Comparison of ENCODE assay signal across 8 cellular contexts in the genomic region with DNA sequence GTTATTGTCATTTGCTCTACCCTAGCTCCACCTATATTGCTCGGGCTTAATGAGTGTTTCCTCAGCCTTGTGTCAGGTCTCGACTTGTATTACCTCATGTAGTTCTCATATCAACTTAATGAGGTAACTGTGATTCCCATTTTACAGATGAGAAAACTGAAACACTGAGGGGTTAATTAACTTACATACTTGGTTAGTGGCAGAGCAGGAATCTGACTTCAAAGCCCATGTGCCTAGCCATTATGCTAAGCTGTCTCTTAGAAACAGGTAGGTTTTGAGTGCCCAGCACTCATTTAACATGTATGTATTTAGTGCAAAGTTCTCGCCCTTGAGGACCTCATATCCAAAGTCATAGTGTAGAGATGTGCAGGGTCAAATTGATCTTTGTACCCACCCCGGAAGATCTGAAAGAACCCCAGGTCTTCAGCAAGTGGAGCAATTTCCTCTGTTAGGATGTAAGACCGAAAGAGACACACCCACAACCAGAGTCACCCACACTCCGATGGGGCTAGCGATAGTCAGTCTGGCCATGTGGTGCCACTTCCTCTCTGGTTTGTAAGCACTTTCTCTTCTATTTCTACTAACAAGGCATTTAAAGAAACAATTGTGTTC.
DNase-seq lines count a peak whose midpoint lies in the region; ATAC-seq and TF ChIP-seq lines count a peak whose summit lies in the region.

No MANE protein-coding gene starts in this region.

- H3K9me3 ChIP-seq in effector memory CD4-positive, alpha-beta T cell (ENCODE audit: control insufficient read depth, low read length) = no peaks in the 10 kb centered on the region
- H3K9me3 ChIP-seq in HAP-1 = no peaks in the 10 kb centered on the region

- peak overlapping the region; percentile 44 for H3K27ac ChIP-seq in effector memory CD4-positive, alpha-beta T cell (ENCODE audit: insufficient read depth, low read length, poor library complexity, severe bottlenecking)

- ATAC-seq in GM19455 (IDR thresholded peaks at IDR 0.05; ENCODE audit: unreplicated experiment) (peak; percentile 93), HG03439 (IDR thresholded peaks at IDR 0.05; ENCODE audit: unreplicated experiment) (peak; percentile 87), activated B cell treated with CpG ODN at 0.5 μM for 24 hours (ENCODE audit: low read depth) (peak; percentile 82)

- in situ Hi-C loops in HAP-1 (cut with MboI; ENCODE audit: low sequenced_read_pairs) = no loop called here

- CTCF ChIA-PET in activated B cell treated with CpG ODN at 0.5 μM for 24 hours (lab: Charles Lee) = interaction anchor here (0.6 to 6.1 kb wide), 5 partner anchors 25 to 674 kb away, joined by 3 to 61 read pairs (median 26); a partner anchor contains a TSS

- POLR2A ChIA-PET in activated B cell treated with CpG ODN at 0.5 μM for 24 hours (lab: Charles Lee) = interaction anchor here (0.8 to 9.4 kb wide), 6 partner anchors 16 to 124 kb away, joined by 3 to 126 read pairs (median 22); a partner anchor contains a TSS

- no peaks in the 10 kb centered on the region for H3K36me3 Mint-ChIP-seq in activated B cell treated with CpG ODN at 0.5 μM for 24 hours (ENCODE audit: low read depth)

- H3K9me3 Mint-ChIP-seq in activated B cell treated with CpG ODN at 0.5 μM for 24 hours = peaks cover 3% of the 10 kb centered on the region

- peak overlapping the region; percentile 97 for H3K27ac Mint-ChIP-seq in activated B cell treated with CpG ODN at 0.5 μM for 24 hours

- no peaks in the 10 kb centered on the region for H3K27me3 Mint-ChIP-seq in activated B cell treated with CpG ODN at 0.5 μM for 24 hours

- intact Hi-C loops in activated B cell treated with CpG ODN at 0.5 μM for 24 hours (cut with micrococcal nuclease) = loop anchor here (1.0 kb wide), 3 partner anchors 23 to 123 kb away; no protein-coding TSS in a partner anchor

- H3K36me3 ChIP-seq in effector memory CD4-positive, alpha-beta T cell (ENCODE audit: control insufficient read depth, insufficient read depth, low read length) = no peaks in the 10 kb centered on the region
- no peaks in the 10 kb centered on the region for H3K36me3 ChIP-seq in HAP-1 (replicated peaks)

- peaks cover 76% of the 10 kb centered on the region for H3K4me1 Mint-ChIP-seq in activated B cell treated with CpG ODN at 0.5 μM for 24 hours

- peak overlapping the region; percentile 59 for H3K4me3 Mint-ChIP-seq in activated B cell treated with CpG ODN at 0.5 μM for 24 hours

- TF ChIP-seq CTCF in activated B cell treated with CpG ODN at 0.5 μM for 24 hours (IDR thresholded peaks at IDR 0.05) = no peak

- DNase-seq in activated B cell treated with CpG ODN at 0.5 μM for 24 hours = peak; percentile 32
- DNase-seq in effector memory CD4-positive, alpha-beta T cell = peak; percentile 47 to 49 (median 47)
- DNase-seq in stimulated activated CD8-positive, alpha-beta memory T cell treated with anti-CD3 and anti-CD28 coated beads, Interleukin-15, amount 100 ng/mL, for 4 hours (ENCODE audit: low read depth in 2 of 2) = peak; percentile 38 to 66
- no peak for DNase-seq in HAP-1 (ENCODE audit: low spot score in 2 of 2)
- no peak for DNase-seq in SHP77 treated with DMSO at 0.1 percent for 48 hours (lab: John Stamatoyannopoulos, UW)
- DNase-seq in SHP77 (lab: John Stamatoyannopoulos, UW) = no peak

- no peak overlapping the region for H3K4me3 ChIP-seq in effector memory CD4-positive, alpha-beta T cell (ENCODE audit: insufficient read depth, low read depth, low read length, poor library complexity, severe bottlenecking)
- H3K4me3 ChIP-seq in HAP-1 = no peak overlapping the region

- H3K4me1 ChIP-seq in effector memory CD4-positive, alpha-beta T cell (ENCODE audit: control insufficient read depth, insufficient read depth, low read length, poor library complexity, severe bottlenecking) = peaks cover 39% of the 10 kb centered on the region
- H3K4me1 ChIP-seq in HAP-1 = no peaks in the 10 kb centered on the region

- no peaks in the 10 kb centered on the region for H3K27me3 ChIP-seq in effector memory CD4-positive, alpha-beta T cell (replicated peaks; ENCODE audit: control insufficient read depth, insufficient read depth, low read length, poor library complexity, severe bottlenecking)
- no peaks in the 10 kb centered on the region for H3K27me3 ChIP-seq in HAP-1 (ENCODE audit: low read depth)

Comparison
In these comparisons a context has a peak if more than half of its experiments do, and no peak if none do; other contexts are left out.
1. DNase-seq: peak in activated B cell treated with CpG ODN at 0.5 μM for 24 hours (single experiment), effector memory CD4-positive, alpha-beta T cell (3 of 3) and stimulated activated CD8-positive, alpha-beta memory T cell treated with anti-CD3 and anti-CD28 coated beads, Interleukin-15, amount 100 ng/mL, for 4 hours (2 of 2); none in HAP-1 (0 of 2), SHP77 treated with DMSO at 0.1 percent for 48 hours (single experiment) and SHP77 (0 of 2).
2. Peak in every context shown above with its lines, with median percentiles within 50 percentile points of each other: ATAC-seq.